8 cellular contexts compared by ENCODE assay signal in the genomic region with DNA sequence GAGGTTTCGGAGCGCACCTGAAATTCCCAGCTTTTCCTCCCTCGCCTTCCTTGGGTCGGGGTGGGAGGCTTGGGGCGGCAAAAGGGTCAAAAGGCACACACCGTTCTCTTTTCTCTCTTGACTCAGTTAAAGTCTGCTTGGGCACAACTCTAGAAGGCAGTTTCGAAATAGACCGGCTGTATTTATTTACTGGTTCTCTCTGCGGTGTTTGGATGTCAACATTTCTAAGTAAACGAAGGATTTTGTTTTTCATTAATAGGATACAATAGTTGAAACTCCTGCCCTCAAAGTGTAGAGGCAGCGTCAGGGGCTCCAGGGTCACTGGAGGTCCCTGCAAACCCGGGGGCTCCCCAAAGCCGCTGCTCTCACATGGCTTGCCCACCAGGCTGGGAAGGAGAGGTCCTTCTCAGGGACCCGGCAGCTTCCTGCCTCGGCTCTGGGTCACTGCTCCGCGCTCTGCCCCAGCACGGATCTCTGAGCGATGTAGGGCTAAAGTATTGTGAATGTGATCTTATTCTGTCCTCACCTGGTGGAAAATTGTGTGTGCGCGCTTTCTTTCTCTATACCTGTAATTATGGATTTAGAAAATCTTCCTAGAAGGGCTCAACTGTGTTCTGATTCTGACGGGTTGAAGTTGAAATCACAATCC. TPM values are rescaled to one million over a fixed set of nuclear protein-coding genes. Genes with fewer than 3 reads are reported as not detected.
DNase-seq lines count a peak whose midpoint lies in the region; ATAC-seq and TF ChIP-seq lines count a peak whose summit lies in the region.

No MANE protein-coding gene starts in this region.

- H2AFZ ChIP-seq in GM23338: peak overlapping the region; percentile 97

- H3K27ac Mint-ChIP-seq in GM23338: no peak overlapping the region

- TF ChIP-seq CTCF in GM23338 (conservative IDR thresholded peaks at IDR 0.05; ENCODE audit: low read depth in 2 of 2) (no peak), VCaP (conservative IDR thresholded peaks at IDR 0.05) (peak; percentile 31), fibroblast of the aortic adventitia (IDR thresholded peaks at IDR 0.05; ENCODE audit: insufficient read depth, low read length) (no peak), retinal pigment epithelial cell (conservative IDR thresholded peaks at IDR 0.05; ENCODE audit: low read depth, low read length) (no peak)

- H3K4me3 Mint-ChIP-seq in GM23338: peak overlapping the region; percentile 88

- peaks cover 10% of the 10 kb centered on the region; the same call in 1 of the 2 replicates for H4K20me1 ChIP-seq in GM23338 (replicated peaks; ENCODE audit: insufficient read depth)

- H3F3A ChIP-seq in GM23338 (replicated peaks; ENCODE audit: low read depth): 0 out of 2 replicates have a peak, but pooled peaks cover 3% of the 10 kb centered on the region

- H3K36me3 ChIP-seq in GM23338 (ENCODE audit: insufficient read depth): no peaks in the 10 kb centered on the region

- H3K79me2 ChIP-seq in GM23338 (replicated peaks; ENCODE audit: insufficient read depth): peaks cover 41% of the 10 kb centered on the region

- DNase-seq in GM23338 (ENCODE audit: low spot score) (peak; percentile 41), fibroblast of the aortic adventitia (ENCODE audit: low read depth) (no peak), retinal pigment epithelial cell (ENCODE audit: low read depth) (no peak), mesenteric fat pad (ENCODE audit: low spot score) (no peak), cortex of kidney (lab: John Stamatoyannopoulos, UW) (no peak), NCI-H187 treated with DMSO at 0.1 percent for 48 hours (lab: John Stamatoyannopoulos, UW) (no peak)

- peaks cover 13% of the 10 kb centered on the region for H3K27me3 Mint-ChIP-seq in GM23338 (ENCODE audit: insufficient read depth, low read depth, poor library complexity)

- no peaks in the 10 kb centered on the region for H3K36me3 Mint-ChIP-seq in GM23338 (ENCODE audit: low read depth)

- no peaks in the 10 kb centered on the region for H3K9me3 Mint-ChIP-seq in GM23338

- ATAC-seq in GM23338 (peak; percentile 47), HG02763 (IDR thresholded peaks at IDR 0.05; ENCODE audit: unreplicated experiment) (no peak)

- H3K4me3 ChIP-seq in GM23338 (peak overlapping the region; percentile 93), fibroblast of the aortic adventitia (ENCODE audit: low read depth, low read length) (peak overlapping the region; percentile 93), retinal pigment epithelial cell (ENCODE audit: low read length) (peak overlapping the region; percentile 87)

- H3K27ac ChIP-seq in GM23338 (ENCODE audit: low read depth) (no peak overlapping the region), VCaP (no peak overlapping the region)

- no peaks in the 10 kb centered on the region for H3K4me1 ChIP-seq in GM23338 (ENCODE audit: insufficient read depth)

- peaks cover 10% of the 10 kb centered on the region for H3K4me1 Mint-ChIP-seq in GM23338

- peaks cover 17% of the 10 kb centered on the region for H3K27me3 ChIP-seq in GM23338 (ENCODE audit: insufficient read depth)

- H3K9me2 ChIP-seq in GM23338 (ENCODE audit: insufficient read depth): no peaks in the 10 kb centered on the region

- H3K4me2 ChIP-seq in GM23338: peak overlapping the region; percentile 100

TF ChIP-seq in GM23338, 12 proteins besides CTCF, POLR2A, EP300 and RAD21 (continues in another document):
- TF ChIP-seq EZH2 (IDR thresholded peaks at IDR 0.05; ENCODE audit: low read depth, unreplicated experiment): no peak
- TF ChIP-seq STAT1 (IDR thresholded peaks at IDR 0.05; ENCODE audit: unreplicated experiment): no peak
- TF ChIP-seq ZNF114 (CRISPR knock-in tag; IDR thresholded peaks at IDR 0.05): no peak
- TF ChIP-seq POLR2AphosphoS5 (IDR thresholded peaks at IDR 0.05; ENCODE audit: low read depth): no peak
- TF ChIP-seq, protein P1, sequence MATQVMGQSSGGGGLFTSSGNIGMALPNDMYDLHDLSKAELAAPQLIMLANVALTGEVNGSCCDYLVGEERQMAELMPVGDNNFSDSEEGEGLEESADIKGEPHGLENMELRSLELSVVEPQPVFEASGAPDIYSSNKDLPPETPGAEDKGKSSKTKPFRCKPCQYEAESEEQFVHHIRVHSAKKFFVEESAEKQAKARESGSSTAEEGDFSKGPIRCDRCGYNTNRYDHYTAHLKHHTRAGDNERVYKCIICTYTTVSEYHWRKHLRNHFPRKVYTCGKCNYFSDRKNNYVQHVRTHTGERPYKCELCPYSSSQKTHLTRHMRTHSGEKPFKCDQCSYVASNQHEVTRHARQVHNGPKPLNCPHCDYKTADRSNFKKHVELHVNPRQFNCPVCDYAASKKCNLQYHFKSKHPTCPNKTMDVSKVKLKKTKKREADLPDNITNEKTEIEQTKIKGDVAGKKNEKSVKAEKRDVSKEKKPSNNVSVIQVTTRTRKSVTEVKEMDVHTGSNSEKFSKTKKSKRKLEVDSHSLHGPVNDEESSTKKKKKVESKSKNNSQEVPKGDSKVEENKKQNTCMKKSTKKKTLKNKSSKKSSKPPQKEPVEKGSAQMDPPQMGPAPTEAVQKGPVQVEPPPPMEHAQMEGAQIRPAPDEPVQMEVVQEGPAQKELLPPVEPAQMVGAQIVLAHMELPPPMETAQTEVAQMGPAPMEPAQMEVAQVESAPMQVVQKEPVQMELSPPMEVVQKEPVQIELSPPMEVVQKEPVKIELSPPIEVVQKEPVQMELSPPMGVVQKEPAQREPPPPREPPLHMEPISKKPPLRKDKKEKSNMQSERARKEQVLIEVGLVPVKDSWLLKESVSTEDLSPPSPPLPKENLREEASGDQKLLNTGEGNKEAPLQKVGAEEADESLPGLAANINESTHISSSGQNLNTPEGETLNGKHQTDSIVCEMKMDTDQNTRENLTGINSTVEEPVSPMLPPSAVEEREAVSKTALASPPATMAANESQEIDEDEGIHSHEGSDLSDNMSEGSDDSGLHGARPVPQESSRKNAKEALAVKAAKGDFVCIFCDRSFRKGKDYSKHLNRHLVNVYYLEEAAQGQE (IDR thresholded peaks at IDR 0.05; ENCODE audit: unreplicated experiment): no peak
- TF ChIP-seq JUNB (IDR thresholded peaks at IDR 0.05; ENCODE audit: unreplicated experiment): no peak
- TF ChIP-seq ETS1 (IDR thresholded peaks at IDR 0.05): no peak

RNA-seq across cellular contexts. Expression of gene BMERB1, which starts 1.0 kb away (rescaled TPM):
- total RNA-seq in GM23338 (2014; rRNA removed; shearing (Covaris generic)): 16.5 and 17.3 TPM in 2 replicates
- polyA plus RNA-seq in GM23338 (2016; fragmentation: Nextera tagmentation; extraction: Ambion mirVana): 21.8 and 28.1 TPM in 2 replicates
- total RNA-seq in fibroblast of the aortic adventitia (ENCODE audit: low replicate concordance): 64.3 and 105 TPM in 2 replicates
- total RNA-seq in mesenteric fat pad: 60.7 TPM

RNA-seq across cellular contexts. Expression of gene MPV17L, which starts 39.8 kb away (rescaled TPM):
- total RNA-seq in GM23338 (2014; rRNA removed; shearing (Covaris generic)): 8.0 and 11.7 TPM in 2 replicates
- polyA plus RNA-seq in GM23338 (2016; fragmentation: Nextera tagmentation; extraction: Ambion mirVana): 3.0 and 3.2 TPM in 2 replicates
- 1.1 and 3.3 TPM in 2 replicates for total RNA-seq in fibroblast of the aortic adventitia (ENCODE audit: low replicate concordance)
- 14.4 TPM for total RNA-seq in mesenteric fat pad

RNA-seq across cellular contexts. Expression of gene NPIPA5, which starts 57.2 kb away (rescaled TPM):
- 0.56 TPM in 1 of 2 replicates, not detected in the other for total RNA-seq in GM23338 (2014; rRNA removed; shearing (Covaris generic))
- 1.8 and 2.7 TPM in 2 replicates for polyA plus RNA-seq in GM23338 (2016; fragmentation: Nextera tagmentation; extraction: Ambion mirVana)
- total RNA-seq in fibroblast of the aortic adventitia (ENCODE audit: low replicate concordance) (0.54 TPM in 1 of 2 replicates, not detected in the other), mesenteric fat pad (15.2 TPM)

Comparison
In these comparisons a context has a peak if more than half of its experiments do, and no peak if none do; other contexts are left out.
1. RNA of gene NPIPA5, which starts 57.2 kb away (total RNA-seq): 15.2 TPM in mesenteric fat pad (single experiment); 0.56 TPM in GM23338 and 0.54 TPM in fibroblast of the aortic adventitia; every median in the first group is over 10 times any median in the second.
2. Peak in every context shown above with its lines, with median percentiles within 50 percentile points of each other: H3K4me3 ChIP-seq.